Comparison of ENCODE assay signal across 20 cellular contexts in the genomic region with DNA sequence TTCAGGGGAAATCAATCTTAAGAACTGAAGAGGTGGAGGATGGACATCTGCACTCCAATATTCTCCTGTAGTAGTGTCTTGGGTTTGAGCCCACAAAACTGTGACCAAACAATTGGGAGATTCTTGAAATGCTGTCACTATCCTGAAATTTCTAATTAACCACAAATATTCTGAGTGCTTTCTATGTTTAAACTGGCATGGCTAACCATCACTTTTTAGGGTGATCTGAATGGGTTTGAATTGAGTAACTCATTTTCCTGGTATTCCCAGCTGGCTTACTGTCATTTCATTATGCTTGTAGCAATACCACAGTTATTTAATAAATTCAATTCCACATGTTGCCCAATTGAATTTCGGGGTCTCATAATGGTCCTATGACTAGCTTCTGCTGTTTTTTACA.
DNase-seq lines count a peak whose midpoint lies in the region; ATAC-seq lines count a peak whose summit lies in the region.
"Had no signal": no experiment of that assay in that cellular context is flagged by ENCODE, and none has a peak within 500 bp of the region (broad histone marks: within the 10 kb centered on the region; RNA-seq: fewer than 3 reads in every experiment).

No MANE protein-coding gene starts in this region.

- H3K27me3 Mint-ChIP-seq in T-helper 2 cell treated with Interferon-gamma antibody and Interleukin-4, amounts not matched to agents 5 μg/mL and 100 μg/mL, for 36 hours (ENCODE audit: low read depth) = no peaks in the 10 kb centered on the region

- no peak overlapping the region for H3K27ac Mint-ChIP-seq in T-helper 2 cell treated with Interferon-gamma antibody and Interleukin-4, amounts not matched to agents 5 μg/mL and 100 μg/mL, for 36 hours
- H3K27ac Mint-ChIP-seq: CD4-positive, alpha-beta memory T cell had no signal

- H3K4me3 Mint-ChIP-seq in T-helper 2 cell treated with Interferon-gamma antibody and Interleukin-4, amounts not matched to agents 5 μg/mL and 100 μg/mL, for 36 hours = no peak overlapping the region
- H3K4me3 Mint-ChIP-seq: CD4-positive, alpha-beta memory T cell had no signal

- H3K4me3 ChIP-seq in SJCRH30 = no peak overlapping the region
- H3K4me3 ChIP-seq: MG63 had no signal

- no peaks in the 10 kb centered on the region for H3K9me3 Mint-ChIP-seq in T-helper 2 cell treated with Interferon-gamma antibody and Interleukin-4, amounts not matched to agents 5 μg/mL and 100 μg/mL, for 36 hours

- H3K36me3 ChIP-seq in SJCRH30 = no peaks in the 10 kb centered on the region
- H3K36me3 ChIP-seq: MG63 had no signal

- no peaks in the 10 kb centered on the region for H3K9me3 ChIP-seq in SJCRH30 (replicated peaks)
- H3K9me3 ChIP-seq: MG63 had no signal

- H3K4me1 Mint-ChIP-seq in T-helper 2 cell treated with Interferon-gamma antibody and Interleukin-4, amounts not matched to agents 5 μg/mL and 100 μg/mL, for 36 hours (ENCODE audit: low read depth) = no peaks in the 10 kb centered on the region
- H3K4me1 Mint-ChIP-seq: CD4-positive, alpha-beta memory T cell had no signal

- ATAC-seq in GM18520 (IDR thresholded peaks at IDR 0.05; ENCODE audit: unreplicated experiment) (no peak), HG03342 (IDR thresholded peaks at IDR 0.05; ENCODE audit: unreplicated experiment) (no peak)
- ATAC-seq: HCT116, Panc1 had no signal

- H3K27ac ChIP-seq in SJCRH30 (peak overlapping the region; percentile 10; the same call in 1 of the 2 replicates), substantia nigra (ENCODE audit: low read depth, low read length, poor library complexity, severe bottlenecking) (no peak overlapping the region)

- H3K4me1 ChIP-seq in SJCRH30 = no peaks in the 10 kb centered on the region

- no peaks in the 10 kb centered on the region for H3K36me3 Mint-ChIP-seq in T-helper 2 cell treated with Interferon-gamma antibody and Interleukin-4, amounts not matched to agents 5 μg/mL and 100 μg/mL, for 36 hours (ENCODE audit: low read depth)
- H3K36me3 Mint-ChIP-seq: CD4-positive, alpha-beta memory T cell had no signal

- peak; percentile 38 for DNase-seq in A172 (ENCODE audit: low spot score)
- DNase-seq in GM03348 (ENCODE audit: low spot score) = peak; percentile 55
- DNase-seq in SJCRH30 = no peak
- DNase-seq in glomerular visceral epithelial cell (ENCODE audit: extremely low spot score) = peak; percentile 69
- DNase-seq in T-helper 2 cell treated with Interferon-gamma antibody and Interleukin-4, amounts not matched to agents 5 μg/mL and 100 μg/mL, for 36 hours (ENCODE audit: low spot score) = no peak
- DNase-seq in substantia nigra (lab: John Stamatoyannopoulos, UW) = no peak
- DNase-seq: 8988T; CD4-positive, alpha-beta memory T cell; DND-41; KG1; MG63; NCI-H1105 treated with DMSO at 0.1 percent for 48 hours; NCI-H187; NCI-H2171; NCI-H82; Right ventricle myocardium superior had no signal

- H3K27me3 ChIP-seq in SJCRH30 = no peaks in the 10 kb centered on the region
- H3K27me3 ChIP-seq: MG63 had no signal

Comparison
In these comparisons a context has a peak if more than half of its experiments do, and no peak if none do; other contexts are left out.
1. DNase-seq: peak in A172 (single experiment), GM03348 (single experiment) and glomerular visceral epithelial cell (single experiment); none in SJCRH30 (0 of 2), T-helper 2 cell treated with Interferon-gamma antibody and Interleukin-4, amounts not matched to agents 5 μg/mL and 100 μg/mL, for 36 hours (single experiment) and substantia nigra (0 of 49).